In genomic region chr19:17305211-17305516, GRCh38 we compare ENCODE assay signal across 8 cellular contexts. TPM values are rescaled to one million over a fixed set of nuclear protein-coding genes. Genes with fewer than 3 reads are reported as not detected.
DNase-seq lines count a peak whose midpoint lies in the region; TF ChIP-seq lines count a peak whose summit lies in the region.

No MANE protein-coding gene starts in this region.

- no peak overlapping the region for H3K14ac ChIP-seq in mesenchymal stem cell (ENCODE audit: low read length in 2 of 2)

- H3K4me1 ChIP-seq in mesenchymal stem cell (ENCODE audit: control insufficient read depth, insufficient read depth, low read depth, low read length) (peaks cover 33% of the 10 kb centered on the region), transverse colon (peaks cover 37 to 61% (median 45%) of the 10 kb centered on the region in 4 donors)

- H2AK5ac ChIP-seq in mesenchymal stem cell (ENCODE audit: low read length, severe bottlenecking), result no peak overlapping the region

- H4K91ac ChIP-seq in mesenchymal stem cell (ENCODE audit: low read length), result no peak overlapping the region

- peaks cover 0 to 19% of the 10 kb centered on the region in 2 experiments for H3K36me3 ChIP-seq in mesenchymal stem cell (ENCODE audit: control insufficient read depth in 1 of 2, insufficient read depth in 2 of 2, low read depth in 1 of 2, low read length in 2 of 2)
- H3K36me3 ChIP-seq in transverse colon, result no peaks in the 10 kb centered on the region

- H2BK120ac ChIP-seq in mesenchymal stem cell (ENCODE audit: low read depth, low read length), result no peak overlapping the region

- peak overlapping the region; percentile 62 for H2AFZ ChIP-seq in mesenchymal stem cell (ENCODE audit: low read depth, low read length)

- H3K27ac ChIP-seq in mesenchymal stem cell (ENCODE audit: low read length, poor library complexity, severe bottlenecking) (peak overlapping the region; percentile 78), transverse colon (peak overlapping the region; percentile 90 to 98 (median 94))

- in situ Hi-C loops in astrocyte of the spinal cord (cut with HindIII; ENCODE audit: low sequenced_read_pairs) (no loop called here), transverse colon (cut with MboI; ENCODE audit: low pct_ligation_motif_present in 1 of 4, low pct_unique_long_range_greater_than_20kb in 1 of 4, low sequenced_read_pairs in 3 of 4) (no loop called here)

- TF ChIP-seq EP300 in transverse colon (IDR thresholded peaks at IDR 0.05; ENCODE audit: low read depth), result peak; percentile 87

- H3K9me3 Mint-ChIP-seq in activated naive CD4-positive, alpha-beta T cell treated with anti-CD3 and anti-CD28 coated beads, Interleukin-2, amount 50 U/mL, for 24 hours, result no peaks in the 10 kb centered on the region

- no peak overlapping the region for H3K27ac Mint-ChIP-seq in activated naive CD4-positive, alpha-beta T cell treated with anti-CD3 and anti-CD28 coated beads, Interleukin-2, amount 50 U/mL, for 24 hours

- H3K23ac ChIP-seq in mesenchymal stem cell (ENCODE audit: low read length in 2 of 2), result no peak overlapping the region

- peak overlapping the region; percentile 91 for H3K4me3 Mint-ChIP-seq in activated naive CD4-positive, alpha-beta T cell treated with anti-CD3 and anti-CD28 coated beads, Interleukin-2, amount 50 U/mL, for 24 hours

- no peak overlapping the region for H2BK12ac ChIP-seq in mesenchymal stem cell (ENCODE audit: low read length in 2 of 2)

- no peak for TF ChIP-seq POLR2A in transverse colon (IDR thresholded peaks at IDR 0.05)

- H3K4me2 ChIP-seq in mesenchymal stem cell (ENCODE audit: low read length, poor library complexity, severe bottlenecking), result no peak overlapping the region

- TF ChIP-seq CTCF in astrocyte of the spinal cord (IDR thresholded peaks at IDR 0.05; ENCODE audit: low read depth, low read length) (no peak), transverse colon (IDR thresholded peaks at IDR 0.05) (no peak)

- H3K4me1 Mint-ChIP-seq in activated naive CD4-positive, alpha-beta T cell treated with anti-CD3 and anti-CD28 coated beads, Interleukin-2, amount 50 U/mL, for 24 hours, result peaks cover 50% of the 10 kb centered on the region

- no peaks in the 10 kb centered on the region for H3K9me3 ChIP-seq in mesenchymal stem cell (ENCODE audit: control insufficient read depth, low read length)
- no peaks in the 10 kb centered on the region for H3K9me3 ChIP-seq in transverse colon

- H4K8ac ChIP-seq in mesenchymal stem cell (ENCODE audit: low read length), result peak overlapping the region; percentile 62

- H3K9ac ChIP-seq in mesenchymal stem cell (ENCODE audit: low read length), result peak overlapping the region; percentile 94

- no peaks in the 10 kb centered on the region for H3K36me3 Mint-ChIP-seq in activated naive CD4-positive, alpha-beta T cell treated with anti-CD3 and anti-CD28 coated beads, Interleukin-2, amount 50 U/mL, for 24 hours

- DNase-seq in activated naive CD4-positive, alpha-beta T cell (lab: John Stamatoyannopoulos, UW), result no peak
- no peak for DNase-seq in astrocyte of the spinal cord (ENCODE audit: low read depth, low spot score)
- DNase-seq in mesenchymal stem cell, result no peak
- no peak for DNase-seq in transverse colon
- no peak for DNase-seq in NCI-H526 treated with DMSO at 0.1 percent for 48 hours (lab: John Stamatoyannopoulos, UW)
- no peak for DNase-seq in epidermal melanocyte (ENCODE audit: insufficient read length, low spot score)
- no peak for DNase-seq in NCI-H1105 treated with DMSO at 0.1 percent for 48 hours (lab: John Stamatoyannopoulos, UW)

- no peak overlapping the region for H3K4ac ChIP-seq in mesenchymal stem cell (ENCODE audit: low read depth in 1 of 2, low read length in 2 of 2)

- peaks cover 31% of the 10 kb centered on the region for H3K79me1 ChIP-seq in mesenchymal stem cell (replicated peaks; ENCODE audit: low read length, poor library complexity, severe bottlenecking)

- WGBS in mesenchymal stem cell, result 4% methylated on average over 7 of the region's 7 CpGs
- WGBS in transverse colon (ENCODE audit: low coverage in 1 of 2), 2 donors, result 0 to 2% methylated on average over 3 to 7 of the region's 7 CpGs

- no peak overlapping the region for H2BK15ac ChIP-seq in mesenchymal stem cell (ENCODE audit: low read depth, poor library complexity, severe bottlenecking)

- no peaks in the 10 kb centered on the region for H3K27me3 ChIP-seq in mesenchymal stem cell (ENCODE audit: control insufficient read depth in 1 of 2, insufficient read depth in 1 of 2, low read length in 2 of 2)
- no peaks in the 10 kb centered on the region for H3K27me3 ChIP-seq in transverse colon

- no peaks in the 10 kb centered on the region for H3K27me3 Mint-ChIP-seq in activated naive CD4-positive, alpha-beta T cell treated with anti-CD3 and anti-CD28 coated beads, Interleukin-2, amount 50 U/mL, for 24 hours

- peak overlapping the region; percentile 63 for H3K4me3 ChIP-seq in astrocyte of the spinal cord (ENCODE audit: low read depth, low read length)
- peak overlapping the region in 1 of 2 experiments; percentile 95 for H3K4me3 ChIP-seq in mesenchymal stem cell (ENCODE audit: insufficient read depth in 1 of 2, low read depth in 1 of 2, low read length in 2 of 2)
- peak overlapping the region in 2 of 4 donors; percentile 66 to 70 for H3K4me3 ChIP-seq in transverse colon

- H3K18ac ChIP-seq in mesenchymal stem cell (ENCODE audit: low read depth in 1 of 2, low read length in 2 of 2), result no peak overlapping the region

- no peak overlapping the region for H2BK5ac ChIP-seq in mesenchymal stem cell (ENCODE audit: low read depth, low read length, poor library complexity, severe bottlenecking)

- intact Hi-C loops in transverse colon (cut with DNase I; ENCODE audit: low total_unique reads), result no loop called here

RNA-seq across cellular contexts. Expression of gene MRPL34, which starts 0.5 kb away (rescaled TPM):
- 81.3 TPM for polyA plus RNA-seq in mesenchymal stem cell (2013, experiment 1 of 2)
- 83.5 TPM for polyA plus RNA-seq in mesenchymal stem cell (2013, experiment 2 of 2)
- 100 to 1,000 TPM; 243 to 390 (median 272) TPM for total RNA-seq in transverse colon

RNA-seq across cellular contexts. Expression of gene ABHD8, which starts 1.9 kb away (rescaled TPM):
- 5.3 TPM for polyA plus RNA-seq in mesenchymal stem cell (2013, experiment 1 of 2)
- 5.1 TPM for polyA plus RNA-seq in mesenchymal stem cell (2013, experiment 2 of 2)
- total RNA-seq in transverse colon, result 10 to 100 TPM in 1 of 4 donors, 1 to 10 TPM in 3; 6.0 to 14.1 (median 9.1) TPM

RNA-seq across cellular contexts. Expression of gene DDA1, which starts 4.2 kb away (rescaled TPM):
- 151 TPM for polyA plus RNA-seq in mesenchymal stem cell (2013, experiment 1 of 2)
- polyA plus RNA-seq in mesenchymal stem cell (2013, experiment 2 of 2), result 152 TPM
- total RNA-seq in transverse colon, result 10 to 100 TPM; 20.6 to 98.1 (median 22.0) TPM

RNA-seq across cellular contexts. Expression of gene ANKLE1, which starts 23.5 kb away (rescaled TPM):
- 0.36 TPM for polyA plus RNA-seq in mesenchymal stem cell (2013, experiment 1 of 2)
- 0.34 TPM for polyA plus RNA-seq in mesenchymal stem cell (2013, experiment 2 of 2)
- under 1 TPM in 2 of 4 donors, not detected in 2; 0.20 to 0.48 TPM for total RNA-seq in transverse colon

RNA-seq across cellular contexts. Expression of gene ANO8, which starts 29.5 kb away (rescaled TPM):
- polyA plus RNA-seq in mesenchymal stem cell (2013, experiment 1 of 2), result 5.5 TPM
- 5.3 TPM for polyA plus RNA-seq in mesenchymal stem cell (2013, experiment 2 of 2)
- 10 to 100 TPM in 2 of 4 donors, 1 to 10 TPM in 2; 6.7 to 73.0 (median 10.3) TPM for total RNA-seq in transverse colon
